Comparison of ENCODE assay signal across 25 cellular contexts in genomic region chr15:100394726-100395125, GRCh38.
"Had no signal": no experiment of that assay in that cellular context is flagged by ENCODE, and none has a peak within 500 bp of the region (broad histone marks: within the 10 kb centered on the region; RNA-seq: fewer than 3 reads in every experiment).

No MANE protein-coding gene starts in this region.

- H2AFZ ChIP-seq: PC-9 had no signal

- H3K27ac ChIP-seq: brain microvascular endothelial cell, cardiac muscle cell, KMS-11, PC-9 had no signal

- H3K4me2 ChIP-seq: KMS-11, PC-9 had no signal

- ATAC-seq: activated T-helper 17 cell treated with anti-CD3 and anti-CD28 coated beads, Interleukin-2, amount 50 U/mL, for 72 hours; T-helper 17 cell had no signal

- H3K27me3 ChIP-seq: brain microvascular endothelial cell, cardiac muscle cell had no signal

- DNase-seq: activated B cell treated with CpG ODN at 0.5 μM for 24 hours; activated CD4-positive, alpha-beta memory T cell treated with anti-CD3 and anti-CD28 coated beads for 36 hours; activated CD4-positive, alpha-beta T cell treated with anti-CD3 and anti-CD28 coated beads, Interleukin-2, amount 10 ng/mL, durations not matched to agents 7 days and 5 days; activated CD8-positive, alpha-beta memory T cell treated with anti-CD3 and anti-CD28 coated beads for 24 hours; activated gamma-delta T cell; activated naive CD4-positive, alpha-beta T cell treated with anti-CD3 and anti-CD28 coated beads for 36 hours; activated T-cell treated with anti-CD3 and anti-CD28 coated beads, Interleukin-2, amount 50 U/mL, for 48 hours; amygdala; brain microvascular endothelial cell; NCI-H1092 treated with DMSO at 0.1 percent for 48 hours; NCI-H1436; NCI-H1694 treated with DMSO at 0.1 percent for 48 hours; NCI-H2029 treated with DMSO at 0.1 percent for 48 hours; NCI-H345; NCI-H510A; NCI-H526 treated with DMSO at 0.1 percent for 48 hours; NCI-H82; NK-92 treated with Interleukin-12 subunit alpha and Interleukin-12 subunit beta, amount 100 ng/mL, for 24 hours; PC-9; SIG-M5; T-helper 17 cell; T-helper 9 cell had no signal

- H3K4me3 ChIP-seq: cardiac muscle cell, PC-9 had no signal

- H3K9ac ChIP-seq: KMS-11 had no signal

- H3K36me3 ChIP-seq: brain microvascular endothelial cell, cardiac muscle cell had no signal
